Comparison of ENCODE assay signal across 8 cellular contexts in the genomic region with DNA sequence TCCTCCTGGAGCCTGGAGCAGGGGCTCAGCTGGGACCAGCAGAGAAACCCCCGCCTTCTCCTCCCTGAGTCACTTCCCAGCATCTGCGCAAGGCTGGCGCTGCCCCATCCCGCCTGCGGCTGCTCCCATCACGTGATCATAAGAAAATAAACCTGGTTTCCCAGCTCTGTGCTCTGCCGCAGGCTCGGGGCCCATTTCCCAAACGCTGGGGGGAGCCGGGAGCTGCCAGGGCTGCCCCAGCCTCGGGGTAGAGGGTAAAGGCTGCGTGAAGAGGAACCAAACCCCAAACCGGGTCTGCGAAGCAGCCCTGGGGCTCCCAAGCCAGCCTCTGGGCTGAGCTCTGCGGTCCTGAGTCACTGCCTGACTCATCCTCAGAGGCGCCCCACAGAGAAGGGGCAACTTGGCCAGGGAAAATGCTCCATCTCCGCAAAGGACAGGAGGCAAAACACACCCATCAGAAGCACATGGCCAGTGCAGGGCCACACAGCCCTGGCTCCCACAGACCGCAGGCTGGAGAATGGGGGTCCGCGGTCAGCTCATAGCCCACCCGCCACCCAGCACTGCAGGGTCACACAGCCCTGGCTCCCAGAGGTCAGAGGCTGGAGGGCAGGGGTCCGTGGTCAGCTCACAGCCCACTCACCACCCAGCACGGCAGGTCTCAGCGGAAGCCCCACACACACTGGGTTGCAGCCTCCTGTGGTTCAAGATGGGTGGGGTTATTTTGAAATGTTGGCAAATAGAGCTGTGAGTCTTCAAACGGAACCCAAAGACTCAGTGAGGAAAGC.
A peak's percentile ranks its signal among the peaks of the same experiment; 100 is the strongest.
DNase-seq lines count a peak whose midpoint lies in the region; ATAC-seq and TF ChIP-seq lines count a peak whose summit lies in the region.

No MANE protein-coding gene starts in this region.

- intact Hi-C loops in left ventricle myocardium inferior (cut with micrococcal nuclease) (no loop called here), psoas muscle (cut with DNase I) (loop anchor here in 1 of 2 donors (1.0 to 5.0 kb wide), 2 partner anchors 37 to 66 kb away; no protein-coding TSS in a partner anchor), upper lobe of right lung (cut with DNase I) (no loop called here)

- no peaks in the 10 kb centered on the region for H3K27me3 Mint-ChIP-seq in T-helper 1 cell treated with Interleukin-12 subunit alpha and Interleukin-12 subunit beta and Interleukin-4 antibody, amounts not matched to agents 30 μg/mL and 1 μg/mL, for 36 hours (ENCODE audit: low read depth)

- H3K27ac ChIP-seq in left ventricle myocardium inferior (replicated peaks) (peak overlapping the region; percentile 93), psoas muscle (peak overlapping the region; percentile 97), upper lobe of right lung (peak overlapping the region; percentile 92)

- no peaks in the 10 kb centered on the region for H3K9me3 Mint-ChIP-seq in T-helper 1 cell treated with Interleukin-12 subunit alpha and Interleukin-12 subunit beta and Interleukin-4 antibody, amounts not matched to agents 30 μg/mL and 1 μg/mL, for 36 hours

- TF ChIP-seq CTCF in BE2C (IDR thresholded peaks at IDR 0.05; ENCODE audit: low read depth, low read length), result peak; percentile 8; the same call in 1 of the 2 replicates
- TF ChIP-seq CTCF in left ventricle myocardium inferior (IDR thresholded peaks at IDR 0.05; ENCODE audit: borderline replicate concordance), result no peak
- no peak for TF ChIP-seq CTCF in psoas muscle (IDR thresholded peaks at IDR 0.05)
- TF ChIP-seq CTCF in upper lobe of right lung (IDR thresholded peaks at IDR 0.05), result no peak

- peaks cover 45% of the 10 kb centered on the region for H3K4me1 Mint-ChIP-seq in T-helper 1 cell treated with Interleukin-12 subunit alpha and Interleukin-12 subunit beta and Interleukin-4 antibody, amounts not matched to agents 30 μg/mL and 1 μg/mL, for 36 hours (ENCODE audit: low read depth)

- DNase-seq in BE2C (peak; percentile 92), LHCN-M2 (ENCODE audit: low read depth) (peak; percentile 99), amniotic stem cell (lab: John Stamatoyannopoulos, UW) (peak; percentile 100), left ventricle myocardium inferior (peak; percentile 83), psoas muscle (peak; percentile 89 to 93), upper lobe of right lung (peak; percentile 90)

- H3K4me3 ChIP-seq in BE2C (ENCODE audit: low read depth, low read length) (peak overlapping the region; percentile 46), left ventricle myocardium inferior (peak overlapping the region; percentile 59), psoas muscle (peak overlapping the region; percentile 66), upper lobe of right lung (peak overlapping the region; percentile 43)

- H3K4me1 ChIP-seq in BE2C (peaks cover 26% of the 10 kb centered on the region), left ventricle myocardium inferior (peaks cover 75% of the 10 kb centered on the region), psoas muscle (peaks cover 57% of the 10 kb centered on the region), upper lobe of right lung (peaks cover 58% of the 10 kb centered on the region)

- H3K27ac Mint-ChIP-seq in T-helper 1 cell treated with Interleukin-12 subunit alpha and Interleukin-12 subunit beta and Interleukin-4 antibody, amounts not matched to agents 30 μg/mL and 1 μg/mL, for 36 hours, result peak overlapping the region; percentile 80

- peak overlapping the region; percentile 75 for H3K4me3 Mint-ChIP-seq in T-helper 1 cell treated with Interleukin-12 subunit alpha and Interleukin-12 subunit beta and Interleukin-4 antibody, amounts not matched to agents 30 μg/mL and 1 μg/mL, for 36 hours

- ATAC-seq in GM21381 (IDR thresholded peaks at IDR 0.05; ENCODE audit: unreplicated experiment), result peak; percentile 45
- peak; percentile 85 to 91 (median 88) for ATAC-seq in psoas muscle
- ATAC-seq in upper lobe of right lung, result peak; percentile 84

- H3K27me3 ChIP-seq in BE2C (no peaks in the 10 kb centered on the region), left ventricle myocardium inferior (ENCODE audit: low read depth) (no peaks in the 10 kb centered on the region), psoas muscle (ENCODE audit: insufficient read depth in 3 of 3, low read length in 2 of 3) (no peaks in the 10 kb centered on the region), upper lobe of right lung (no peaks in the 10 kb centered on the region)

- 16 to 28% (median 21%) methylated on average over 24 to 25 of the region's 25 CpGs for WGBS in psoas muscle, 3 donors

- H3K9me3 ChIP-seq in BE2C, result no peaks in the 10 kb centered on the region
- no peaks in the 10 kb centered on the region for H3K9me3 ChIP-seq in left ventricle myocardium inferior (replicated peaks)
- no peaks in the 10 kb centered on the region for H3K9me3 ChIP-seq in psoas muscle
- no peaks in the 10 kb centered on the region for H3K9me3 ChIP-seq in upper lobe of right lung

- H3K36me3 ChIP-seq in BE2C (no peaks in the 10 kb centered on the region), left ventricle myocardium inferior (no peaks in the 10 kb centered on the region), psoas muscle (ENCODE audit: insufficient read depth in 1 of 2, low read depth in 1 of 2) (no peaks in the 10 kb centered on the region), upper lobe of right lung (no peaks in the 10 kb centered on the region)

- peaks cover 29% of the 10 kb centered on the region for H3K36me3 Mint-ChIP-seq in T-helper 1 cell treated with Interleukin-12 subunit alpha and Interleukin-12 subunit beta and Interleukin-4 antibody, amounts not matched to agents 30 μg/mL and 1 μg/mL, for 36 hours (ENCODE audit: low read depth)

Comparison
In these comparisons a context has a peak if more than half of its experiments do, and no peak if none do; other contexts are left out.
1. Peak in every context shown above with its lines: DNase-seq, ATAC-seq, H3K4me3 ChIP-seq and H3K27ac ChIP-seq.